Comparison of ENCODE assay signal across 8 cellular contexts in genomic region chr1:1678581-1679380, GRCh38. TPM values are rescaled to one million over a fixed set of nuclear protein-coding genes. Genes with fewer than 3 reads are reported as not detected.
DNase-seq lines count a peak whose midpoint lies in the region; TF ChIP-seq lines count a peak whose summit lies in the region.

No MANE protein-coding gene starts in this region.

- no peak overlapping the region for H3K4me3 ChIP-seq in mammary epithelial cell (replicated peaks in 1 of 3; ENCODE audit: insufficient read depth in 1 of 3, low read depth in 2 of 3, low read length in 3 of 3)
- no peak overlapping the region for H3K4me3 ChIP-seq in epithelial cell of proximal tubule (ENCODE audit: low read depth, low read length)
- H3K4me3 ChIP-seq in retinal pigment epithelial cell (ENCODE audit: low read length): no peak overlapping the region

- H3K4me1 Mint-ChIP-seq in MCF 10A (ENCODE audit: insufficient read depth, unreplicated experiment): peaks cover 8% of the 10 kb centered on the region

- no peaks in the 10 kb centered on the region for H3K36me3 ChIP-seq in mammary epithelial cell (ENCODE audit: insufficient read depth, low read length)

- intact Hi-C loops in MCF 10A (cut with micrococcal nuclease): no loop called here
- intact Hi-C loops in mammary epithelial cell (cut with micrococcal nuclease): no loop called here

- H3K27ac ChIP-seq in mammary epithelial cell (ENCODE audit: insufficient read depth, low read depth, low read length): no peak overlapping the region
- H3K27ac ChIP-seq in RWPE1: peak overlapping the region; percentile 35

- H3K27me3 Mint-ChIP-seq in MCF 10A (ENCODE audit: insufficient read depth, unreplicated experiment): no peaks in the 10 kb centered on the region

- no peaks in the 10 kb centered on the region for H3K9me3 Mint-ChIP-seq in MCF 10A (ENCODE audit: unreplicated experiment)

- H3K9me3 ChIP-seq in mammary epithelial cell (replicated peaks; ENCODE audit: insufficient read depth, low read length): no peaks in the 10 kb centered on the region

- POLR2A ChIA-PET in MCF 10A (lab: Yijun Ruan, JAX) (no interaction called here), RWPE1 (lab: Yijun Ruan, JAX; ENCODE audit: low non-redundant PET) (no interaction called here)

- H4K20me1 ChIP-seq in mammary epithelial cell (ENCODE audit: insufficient read depth, low read length): no peaks in the 10 kb centered on the region

- DNase-seq in MCF 10A (ENCODE audit: unreplicated experiment): no peak
- no peak for DNase-seq in mammary epithelial cell
- no peak for DNase-seq in RWPE1 (ENCODE audit: low spot score)
- DNase-seq in epithelial cell of proximal tubule (ENCODE audit: low read depth): no peak
- no peak for DNase-seq in retinal pigment epithelial cell (ENCODE audit: low read depth)
- DNase-seq in T1000 (lab: John Stamatoyannopoulos, UW): no peak
- DNase-seq in GDM1 (lab: John Stamatoyannopoulos, UW): no peak
- no peak for DNase-seq in HPDE6-E6E7 (ENCODE audit: extremely low spot score)

- peaks cover 31% of the 10 kb centered on the region for H3K79me2 ChIP-seq in mammary epithelial cell (ENCODE audit: insufficient read depth, low read length)

- no peak overlapping the region for H3K9ac ChIP-seq in mammary epithelial cell (ENCODE audit: insufficient read depth, low read length)

- no peak overlapping the region for H3K4me2 ChIP-seq in mammary epithelial cell (ENCODE audit: insufficient read depth, low read depth, low read length)

- H3K4me1 ChIP-seq in mammary epithelial cell (ENCODE audit: insufficient read depth, low read length): peaks cover 3% of the 10 kb centered on the region

- in situ Hi-C loops in mammary epithelial cell (cut with MboI; ENCODE audit: low sequenced_read_pairs in 2 of 2): no loop called here

- dilution Hi-C loops in mammary epithelial cell (cut with HindIII; ENCODE audit: low sequenced_read_pairs): no loop called here

- no peak overlapping the region for H3K4me3 Mint-ChIP-seq in MCF 10A (ENCODE audit: unreplicated experiment)

- CTCF ChIA-PET in MCF 10A (lab: Yijun Ruan, JAX): interaction anchor here (0.5 kb wide), 2 partner anchors 65 to 105 kb away, joined by 4 to 5 read pairs; no protein-coding TSS in a partner anchor
- CTCF ChIA-PET in mammary epithelial cell (lab: Charles Lee; ENCODE audit: low non-redundant PET): interaction anchor here (0.6 kb wide), 1 partner anchor 696 kb away, joined by 3 read pairs; no protein-coding TSS in a partner anchor
- CTCF ChIA-PET in RWPE1 (lab: Yijun Ruan, JAX): interaction anchor here (0.6 to 1.8 kb wide), 2 partner anchors 13 to 196 kb away, joined by 3 to 7 read pairs; no protein-coding TSS in a partner anchor

- H3K27ac Mint-ChIP-seq in MCF 10A (ENCODE audit: low read depth, unreplicated experiment): peak overlapping the region; percentile 42

- peaks cover 42% of the 10 kb centered on the region for H3K36me3 Mint-ChIP-seq in MCF 10A (ENCODE audit: insufficient read depth, unreplicated experiment)

- H2AFZ ChIP-seq in mammary epithelial cell (ENCODE audit: low read depth, low read length): no peak overlapping the region

- no peaks in the 10 kb centered on the region for H3K27me3 ChIP-seq in mammary epithelial cell (ENCODE audit: insufficient read depth, low read length)

- BruUV-seq in MCF 10A (replicated peaks; lab: Mats Ljungman, UMichigan) (no TSS peak), mammary epithelial cell (replicated peaks; lab: Mats Ljungman, UMichigan) (no TSS peak)

- WGBS in mammary epithelial cell (ENCODE audit: low coverage, missing lambda C conversion rate): 51% methylated on average over 19 of the region's 24 CpGs

- TF ChIP-seq CTCF in MCF 10A (IDR thresholded peaks at IDR 0.05; ENCODE audit: unreplicated experiment): peak; percentile 21
- TF ChIP-seq CTCF in mammary epithelial cell (conservative IDR thresholded peaks at IDR 0.05 in 1 of 2, IDR thresholded peaks at IDR 0.05 in 1 of 2; ENCODE audit: extremely low read depth in 1 of 2, insufficient read depth in 1 of 2, low read depth in 1 of 2, low read length in 2 of 2): peak in 1 of 2 donors; percentile 31
- TF ChIP-seq CTCF in RWPE1 (conservative IDR thresholded peaks at IDR 0.05; ENCODE audit: low read depth): no peak
- TF ChIP-seq CTCF in epithelial cell of proximal tubule (conservative IDR thresholded peaks at IDR 0.05; ENCODE audit: low read depth, low read length): peak; percentile 56
- peak; percentile 56 for TF ChIP-seq CTCF in retinal pigment epithelial cell (conservative IDR thresholded peaks at IDR 0.05; ENCODE audit: low read depth, low read length)

RNA-seq across cellular contexts. Expression of gene SLC35E2B, which starts 13.8 kb away (rescaled TPM):
- total RNA-seq in MCF 10A (2022) (35.4 and 38.1 TPM in 2 replicates), mammary epithelial cell (10 to 100 TPM; 21.0 to 32.6 TPM), epithelial cell of proximal tubule (22.4 and 22.8 TPM in 2 replicates)
- polyA plus RNA-seq in mammary epithelial cell: 8.5 TPM
- polyA minus RNA-seq in mammary epithelial cell: 20.2 TPM

RNA-seq across cellular contexts. Expression of gene CDK11B, which starts 20.0 kb away (rescaled TPM):
- 32.0 and 32.5 TPM in 2 replicates for total RNA-seq in MCF 10A (2022)
- total RNA-seq in mammary epithelial cell: 10 to 100 TPM in 1 of 2 donors, 1 to 10 TPM in 1; 5.8 to 28.1 TPM
- 3.5 TPM for polyA plus RNA-seq in mammary epithelial cell
- 13.5 TPM for polyA minus RNA-seq in mammary epithelial cell
- 16.3 and 22.9 TPM in 2 replicates for total RNA-seq in epithelial cell of proximal tubule

RNA-seq across cellular contexts. Expression of gene CDK11A, which starts 45.4 kb away (rescaled TPM):
- 43.8 and 54.0 TPM in 2 replicates for total RNA-seq in MCF 10A (2022)
- total RNA-seq in mammary epithelial cell: 10 to 100 TPM in 1 of 2 donors, 1 to 10 TPM in 1; 9.8 to 48.0 TPM
- polyA plus RNA-seq in mammary epithelial cell: 4.3 TPM
- 1.8 TPM for polyA minus RNA-seq in mammary epithelial cell
- total RNA-seq in epithelial cell of proximal tubule: 10.3 and 11.6 TPM in 2 replicates

RNA-seq across cellular contexts. Expression of gene MMP23B, which starts 46.8 kb away (rescaled TPM):
- 1.4 and 1.7 TPM in 2 replicates for total RNA-seq in MCF 10A (2022)
- total RNA-seq in mammary epithelial cell: 1 to 10 TPM; 1.0 to 2.3 TPM
- polyA plus RNA-seq in mammary epithelial cell: not detected
- polyA minus RNA-seq in mammary epithelial cell: not detected
- total RNA-seq in epithelial cell of proximal tubule: 3.5 and 15.0 TPM in 2 replicates
